In genomic region chr5:159947708-159948358, GRCh38 we compare ENCODE assay signal across 2 cellular contexts.
TF ChIP-seq lines count a peak whose summit lies in the region.

No MANE protein-coding gene starts in this region.

TF ChIP-seq in A549, 52 proteins besides CTCF, POLR2A, EP300 and RAD21 (continued from another document):
- TF ChIP-seq NPAS2 (CRISPR knock-in tag; IDR thresholded peaks at IDR 0.05; ENCODE audit: borderline replicate concordance) = no peak
- TF ChIP-seq ZFP36 (IDR thresholded peaks at IDR 0.05; ENCODE audit: borderline replicate concordance, partially characterized antibody) = no peak
- TF ChIP-seq HDAC2 (IDR thresholded peaks at IDR 0.05) = no peak
- TF ChIP-seq RCOR1 (IDR thresholded peaks at IDR 0.05; ENCODE audit: low read depth, low read length) = no peak
- TF ChIP-seq E2F6 (IDR thresholded peaks at IDR 0.05; ENCODE audit: borderline replicate concordance, low read depth) = no peak
- no peak for TF ChIP-seq PBX3 (IDR thresholded peaks at IDR 0.05)
- TF ChIP-seq ATOH8 (CRISPR knock-in tag; IDR thresholded peaks at IDR 0.05; ENCODE audit: low read depth) = no peak
- TF ChIP-seq JUN (IDR thresholded peaks at IDR 0.05) = no peak
- no peak for TF ChIP-seq HOXA7 (CRISPR knock-in tag; IDR thresholded peaks at IDR 0.05)
- no peak for TF ChIP-seq GATA3 (IDR thresholded peaks at IDR 0.05; ENCODE audit: borderline replicate concordance)
- no peak for TF ChIP-seq HMGXB4 (CRISPR knock-in tag; IDR thresholded peaks at IDR 0.05; ENCODE audit: borderline replicate concordance)
- no peak for TF ChIP-seq HOXB5 (CRISPR knock-in tag; IDR thresholded peaks at IDR 0.05)
- no peak for TF ChIP-seq REST (IDR thresholded peaks at IDR 0.05)
- TF ChIP-seq MAFK (IDR thresholded peaks at IDR 0.05; ENCODE audit: partially characterized antibody) = no peak
- TF ChIP-seq HEYL (CRISPR knock-in tag; IDR thresholded peaks at IDR 0.05) = no peak
- no peak for TF ChIP-seq ZSCAN20 (CRISPR knock-in tag; IDR thresholded peaks at IDR 0.05)

TF ChIP-seq in GM23338, 12 proteins besides CTCF, POLR2A, EP300 and RAD21 (continued from another document):
- TF ChIP-seq REST (IDR thresholded peaks at IDR 0.05; ENCODE audit: unreplicated experiment) (no peak), POLR2AphosphoS5 (IDR thresholded peaks at IDR 0.05; ENCODE audit: low read depth) (no peak), CREB1 (CRISPR knock-in tag; IDR thresholded peaks at IDR 0.05; ENCODE audit: low read depth) (no peak), STAT1 (IDR thresholded peaks at IDR 0.05; ENCODE audit: unreplicated experiment) (no peak), ZNF462 (CRISPR knock-in tag; IDR thresholded peaks at IDR 0.05) (no peak), ETS1 (IDR thresholded peaks at IDR 0.05) (no peak), JUNB (IDR thresholded peaks at IDR 0.05; ENCODE audit: unreplicated experiment) (no peak), NANOG (IDR thresholded peaks at IDR 0.05; ENCODE audit: borderline replicate concordance) (no peak), EZH2 (IDR thresholded peaks at IDR 0.05; ENCODE audit: low read depth, unreplicated experiment) (no peak), EZH2phosphoT487 (IDR thresholded peaks at IDR 0.05; ENCODE audit: unreplicated experiment) (no peak)
